Comparison of ENCODE assay signal across 1 cellular context in genomic region chr6:164069352-164070022, GRCh38.
TF ChIP-seq lines count a peak whose summit lies in the region.

No MANE protein-coding gene starts in this region.

TF ChIP-seq in GM23338, 12 proteins besides CTCF, POLR2A, EP300 and RAD21 (continued from another document):
- TF ChIP-seq ZNF462 (CRISPR knock-in tag; IDR thresholded peaks at IDR 0.05): no peak
- TF ChIP-seq ZNF331 (CRISPR knock-in tag; IDR thresholded peaks at IDR 0.05; ENCODE audit: low read depth): no peak
- TF ChIP-seq STAT1 (IDR thresholded peaks at IDR 0.05; ENCODE audit: unreplicated experiment): no peak
- TF ChIP-seq POLR2AphosphoS5 (IDR thresholded peaks at IDR 0.05; ENCODE audit: low read depth): no peak
- TF ChIP-seq CREB1 (CRISPR knock-in tag; IDR thresholded peaks at IDR 0.05; ENCODE audit: low read depth): no peak
- TF ChIP-seq NANOG (IDR thresholded peaks at IDR 0.05; ENCODE audit: borderline replicate concordance): no peak
- TF ChIP-seq EZH2 (IDR thresholded peaks at IDR 0.05; ENCODE audit: low read depth, unreplicated experiment): no peak
- no peak for TF ChIP-seq JUNB (IDR thresholded peaks at IDR 0.05; ENCODE audit: unreplicated experiment)
- TF ChIP-seq ZNF114 (CRISPR knock-in tag; IDR thresholded peaks at IDR 0.05): no peak
- TF ChIP-seq ETS1 (IDR thresholded peaks at IDR 0.05): no peak
